9 cellular contexts compared by ENCODE assay signal in genomic region chr5:55037046-55037771, GRCh38. TPM values are rescaled to one million over a fixed set of nuclear protein-coding genes. Genes with fewer than 3 reads are reported as not detected.
DNase-seq lines count a peak whose midpoint lies in the region; ATAC-seq, FAIRE-seq and TF ChIP-seq lines count a peak whose summit lies in the region.
"Had no signal": no experiment of that assay in that cellular context is flagged by ENCODE, and none has a peak within 500 bp of the region (broad histone marks: within the 10 kb centered on the region; RNA-seq: fewer than 3 reads in every experiment).

No MANE protein-coding gene starts in this region.

- H3K4me3 Mint-ChIP-seq in activated T-cell treated with anti-CD3 and anti-CD28 coated beads, Interleukin-2, amount 50 U/mL, for 4 hours = no peak overlapping the region

- no peak for TF ChIP-seq POLR2A in HepG2 (IDR thresholded peaks at IDR 0.05; ENCODE audit: insufficient read depth in 1 of 2, low read depth in 2 of 2, low read length in 2 of 2)
- no peak for TF ChIP-seq POLR2A in thyroid gland (IDR thresholded peaks at IDR 0.05)

- H3K4me1 Mint-ChIP-seq in activated T-cell treated with anti-CD3 and anti-CD28 coated beads, Interleukin-2, amount 50 U/mL, for 4 hours (ENCODE audit: low read depth) = peaks cover 30% of the 10 kb centered on the region

- H3K4me2 ChIP-seq in HepG2 (ENCODE audit: low read depth, low read length) = no peak overlapping the region

- no peaks in the 10 kb centered on the region for H3K9me3 Mint-ChIP-seq in activated T-cell treated with anti-CD3 and anti-CD28 coated beads, Interleukin-2, amount 50 U/mL, for 4 hours

- no peaks in the 10 kb centered on the region for H3K36me3 Mint-ChIP-seq in activated T-cell treated with anti-CD3 and anti-CD28 coated beads, Interleukin-2, amount 50 U/mL, for 4 hours (ENCODE audit: insufficient read depth)

- peak; percentile 95 to 98 for ATAC-seq in activated T-cell treated with anti-CD3 and anti-CD28 coated beads, Interleukin-2, amount 50 U/mL, for 4 hours
- no peak for ATAC-seq in HepG2
- no peak for ATAC-seq in HG02870 (IDR thresholded peaks at IDR 0.05; ENCODE audit: unreplicated experiment)

- H3K9me3 ChIP-seq in HepG2 (ENCODE audit: low read length) (no peaks in the 10 kb centered on the region), thyroid gland (no peaks in the 10 kb centered on the region), left ventricle myocardium inferior (replicated peaks) (no peaks in the 10 kb centered on the region)

- POLR2A ChIA-PET in HepG2 (lab: Yijun Ruan, JAX) = no interaction called here

- no peak for TF ChIP-seq EP300 in HepG2 (IDR thresholded peaks at IDR 0.05; ENCODE audit: low read depth in 2 of 2, low read length in 2 of 2)
- TF ChIP-seq EP300 in HepG2 (CRISPR knock-in tag; IDR thresholded peaks at IDR 0.05; ENCODE audit: borderline replicate concordance) = no peak

- no peak overlapping the region for H3K9ac ChIP-seq in HepG2 (ENCODE audit: insufficient read depth, low read depth, low read length)

- DNase-seq in activated gamma-delta T cell treated with Interleukin-2 at 50 U/mL for 16 hours (peak; percentile 64), activated gamma-delta T cell (lab: John Stamatoyannopoulos, UW) (no peak), HepG2 (ENCODE audit: low spot score) (no peak), thyroid gland (peak; percentile 7 to 39), left ventricle myocardium inferior (no peak), middle frontal gyrus (ENCODE audit: extremely low spot score, low spot score) (no peak)
- peak; percentile 36 for DNase-seq in activated T-cell treated with anti-CD3 and anti-CD28 coated beads, Interleukin-2, amount 50 U/mL, for 4 hours
- DNase-seq: effector CD8-positive, alpha-beta T cell had no signal

- H3K27ac ChIP-seq in HepG2 (ENCODE audit: extremely low read length, insufficient read depth, low read length) = no peak overlapping the region
- peak overlapping the region; percentile 1 to 71 (median 52) for H3K27ac ChIP-seq in thyroid gland
- no peak overlapping the region for H3K27ac ChIP-seq in left ventricle myocardium inferior (replicated peaks)

- 48% methylated on average over 7 of the region's 7 CpGs for WGBS in HepG2 (ENCODE audit: low lambda C conversion rate)
- whole genome bisulfite sequencing in thyroid gland, 2 donors = 64 to 72% methylated on average over 7 of the region's 7 CpGs

- H3K27me3 Mint-ChIP-seq in activated T-cell treated with anti-CD3 and anti-CD28 coated beads, Interleukin-2, amount 50 U/mL, for 4 hours (ENCODE audit: low read depth) = no peaks in the 10 kb centered on the region

- H3K4me1 ChIP-seq in HepG2 (ENCODE audit: insufficient read depth, low read length) = no peaks in the 10 kb centered on the region
- peaks cover 0 to 9% of the 10 kb centered on the region in 2 donors for H3K4me1 ChIP-seq in thyroid gland
- no peaks in the 10 kb centered on the region for H3K4me1 ChIP-seq in left ventricle myocardium inferior

- CTCF ChIA-PET in HepG2 (lab: Yijun Ruan, JAX; ENCODE audit: low intra/inter-chr PET ratio, low total read pairs) = no interaction called here

- H3K4me3 ChIP-seq in HepG2 (replicated peaks in 1 of 3; ENCODE audit: insufficient read depth in 1 of 3, low read depth in 2 of 3, low read length in 3 of 3) = no peak overlapping the region
- no peak overlapping the region for H3K4me3 ChIP-seq in thyroid gland (replicated peaks in 1 of 3)
- no peak overlapping the region for H3K4me3 ChIP-seq in left ventricle myocardium inferior

- no peak for FAIRE-seq in HepG2 (lab: Jason Lieb, UNC)

- TF ChIP-seq CTCF in HepG2 (CRISPR knock-in tag; IDR thresholded peaks at IDR 0.05) (no peak), thyroid gland (IDR thresholded peaks at IDR 0.05) (no peak), left ventricle myocardium inferior (IDR thresholded peaks at IDR 0.05; ENCODE audit: borderline replicate concordance) (no peak)

- H4K20me1 ChIP-seq in HepG2 (ENCODE audit: insufficient read depth, low read length) = no peaks in the 10 kb centered on the region

- H2AFZ ChIP-seq in HepG2 (ENCODE audit: low read length) = no peak overlapping the region

- intact Hi-C loops in HepG2 (cut with micrococcal nuclease; ENCODE audit: unreplicated experiment) (no loop called here), thyroid gland (cut with DNase I) (no loop called here), left ventricle myocardium inferior (cut with micrococcal nuclease) (no loop called here)

- in situ Hi-C loops in HepG2 (cut with HindIII; ENCODE audit: extremely low pct_ligation_motif_present, low pct_unique_long_range_greater_than_20kb) = no loop called here

- BruUV-seq in HepG2 (replicated peaks; lab: Mats Ljungman, UMichigan) = no TSS peak

- H3K27me3 ChIP-seq in HepG2 (ENCODE audit: control insufficient read depth in 1 of 2, insufficient read depth in 2 of 2, low read length in 2 of 2) (no peaks in the 10 kb centered on the region; a peak in 1 of 5 replicates), thyroid gland (no peaks in the 10 kb centered on the region), left ventricle myocardium inferior (ENCODE audit: low read depth) (no peaks in the 10 kb centered on the region)

- TF ChIP-seq RAD21 in HepG2 (CRISPR knock-in tag; IDR thresholded peaks at IDR 0.05) = no peak

- no peaks in the 10 kb centered on the region for H3K79me2 ChIP-seq in HepG2 (ENCODE audit: insufficient read depth, low read length)

- no peaks in the 10 kb centered on the region for H3K36me3 ChIP-seq in HepG2 (replicated peaks in 1 of 2; ENCODE audit: control insufficient read depth in 1 of 2, insufficient read depth in 2 of 2, low read length in 2 of 2)
- H3K36me3 ChIP-seq in thyroid gland = no peaks in the 10 kb centered on the region
- H3K36me3 ChIP-seq in left ventricle myocardium inferior = no peaks in the 10 kb centered on the region

TF ChIP-seq in HepG2, 621 proteins besides CTCF, POLR2A, EP300 and RAD21 (continues in another document):
- TF ChIP-seq MAFK (conservative IDR thresholded peaks at IDR 0.05 in 1 of 2, IDR thresholded peaks at IDR 0.05 in 1 of 2; ENCODE audit: low read length in 2 of 2) (peak; percentile 67 to 85), MAFF (IDR thresholded peaks at IDR 0.05; ENCODE audit: low read depth, low read length) (peak; percentile 67)

RNA-seq across cellular contexts. Expression of gene GZMK, which starts 13.2 kb away (rescaled TPM):
- under 1 TPM; 0.25 to 0.50 (median 0.35) TPM for total RNA-seq in activated T-cell treated with anti-CD3 and anti-CD28 coated beads, Interleukin-2, amount 50 U/mL, for 4 hours
- total RNA-seq in HepG2 (2016; rRNA removed; fragmentation: Illumina TruSeq; extraction: Trizol) (not detected in 2 replicates), thyroid gland (1 to 10 TPM in 1 of 4 donors, under 1 TPM in 2, not detected in 1; 0.45 to 1.6 (median 0.49) TPM), left ventricle myocardium inferior (0.27 TPM)
- not detected in 2 replicates for total RNA-seq in HepG2 (2016; cell fraction: cytosol; rRNA removed; fragmentation: Illumina TruSeq; extraction: Trizol; ENCODE audit: low read depth)
- not detected in 2 replicates for total RNA-seq in HepG2 (2016; cell fraction: insoluble cytoplasmic fraction; rRNA removed; fragmentation: Illumina TruSeq; extraction: Trizol)
- not detected in 2 replicates for total RNA-seq in HepG2 (2016; cell fraction: membrane; rRNA removed; fragmentation: Illumina TruSeq; extraction: Trizol)
- not detected in 2 replicates for total RNA-seq in HepG2 (2016; cell fraction: nucleus; rRNA removed; fragmentation: Illumina TruSeq; extraction: Trizol)
- not detected in 2 replicates for polyA plus RNA-seq in HepG2 (2011; rRNA removed)
- polyA plus RNA-seq in HepG2 (2011; cell fraction: cytosol; rRNA removed) = not detected in 2 replicates
- polyA plus RNA-seq in HepG2 (2011; cell fraction: nucleus; rRNA removed) = not detected in 2 replicates
- polyA plus RNA-seq in HepG2 (2012) = not detected in 2 replicates
- polyA plus RNA-seq in HepG2 (2016; cell fraction: cytosol; fragmentation: Illumina TruSeq; extraction: Trizol; ENCODE audit: low read depth) = not detected in 2 replicates
- not detected in 2 replicates for polyA plus RNA-seq in HepG2 (2016; cell fraction: insoluble cytoplasmic fraction; fragmentation: Illumina TruSeq; extraction: Trizol; ENCODE audit: low read depth)
- polyA plus RNA-seq in HepG2 (2016; cell fraction: membrane; fragmentation: Illumina TruSeq; extraction: Trizol; ENCODE audit: low read depth) = not detected in 2 replicates
- polyA plus RNA-seq in HepG2 (2016; cell fraction: nucleus; fragmentation: Illumina TruSeq; extraction: Trizol; ENCODE audit: insufficient read depth, low read depth) = not detected in 2 replicates
- not detected in 2 replicates for polyA minus RNA-seq in HepG2 (2011; rRNA and poly(A)+ RNA removed; ENCODE audit: low replicate concordance)
- not detected in 2 replicates for polyA minus RNA-seq in HepG2 (2011; cell fraction: cytosol; rRNA and poly(A)+ RNA removed)
- polyA minus RNA-seq in HepG2 (2011; cell fraction: nucleus; rRNA and poly(A)+ RNA removed) = not detected in 2 replicates

RNA-seq across cellular contexts. Expression of gene ESM1, which starts 51.8 kb away (rescaled TPM):
- total RNA-seq in activated T-cell treated with anti-CD3 and anti-CD28 coated beads, Interleukin-2, amount 50 U/mL, for 4 hours = under 1 TPM in 1 of 3 donors, not detected in 2; 0.18 TPM
- total RNA-seq in HepG2 (2016; rRNA removed; fragmentation: Illumina TruSeq; extraction: Trizol) = not detected in 2 replicates
- not detected in 2 replicates for total RNA-seq in HepG2 (2016; cell fraction: cytosol; rRNA removed; fragmentation: Illumina TruSeq; extraction: Trizol; ENCODE audit: low read depth)
- total RNA-seq in HepG2 (2016; cell fraction: insoluble cytoplasmic fraction; rRNA removed; fragmentation: Illumina TruSeq; extraction: Trizol) = not detected in 2 replicates
- not detected in 2 replicates for total RNA-seq in HepG2 (2016; cell fraction: membrane; rRNA removed; fragmentation: Illumina TruSeq; extraction: Trizol)
- not detected in 2 replicates for total RNA-seq in HepG2 (2016; cell fraction: nucleus; rRNA removed; fragmentation: Illumina TruSeq; extraction: Trizol)
- not detected in 2 replicates for polyA plus RNA-seq in HepG2 (2011; rRNA removed)
- not detected in 2 replicates for polyA plus RNA-seq in HepG2 (2011; cell fraction: cytosol; rRNA removed)
- not detected in 2 replicates for polyA plus RNA-seq in HepG2 (2011; cell fraction: nucleus; rRNA removed)
- polyA plus RNA-seq in HepG2 (2012) = not detected in 2 replicates
- polyA plus RNA-seq in HepG2 (2016; cell fraction: cytosol; fragmentation: Illumina TruSeq; extraction: Trizol; ENCODE audit: low read depth) = not detected in 2 replicates
- polyA plus RNA-seq in HepG2 (2016; cell fraction: insoluble cytoplasmic fraction; fragmentation: Illumina TruSeq; extraction: Trizol; ENCODE audit: low read depth) = not detected in 2 replicates
- not detected in 2 replicates for polyA plus RNA-seq in HepG2 (2016; cell fraction: membrane; fragmentation: Illumina TruSeq; extraction: Trizol; ENCODE audit: low read depth)
- not detected in 2 replicates for polyA plus RNA-seq in HepG2 (2016; cell fraction: nucleus; fragmentation: Illumina TruSeq; extraction: Trizol; ENCODE audit: insufficient read depth, low read depth)
- not detected in 2 replicates for polyA minus RNA-seq in HepG2 (2011; rRNA and poly(A)+ RNA removed; ENCODE audit: low replicate concordance)
- not detected in 2 replicates for polyA minus RNA-seq in HepG2 (2011; cell fraction: cytosol; rRNA and poly(A)+ RNA removed)
- polyA minus RNA-seq in HepG2 (2011; cell fraction: nucleus; rRNA and poly(A)+ RNA removed) = not detected in 2 replicates
- total RNA-seq in thyroid gland = 1 to 10 TPM in 1 of 4 donors, under 1 TPM in 1, not detected in 2; 0.40 to 2.3 TPM
- 1.2 TPM for total RNA-seq in left ventricle myocardium inferior

Comparison
In these comparisons a context has a peak if more than half of its experiments do, and no peak if none do; other contexts are left out.
1. DNase-seq: peak in activated gamma-delta T cell treated with Interleukin-2 at 50 U/mL for 16 hours (single experiment), activated T-cell treated with anti-CD3 and anti-CD28 coated beads, Interleukin-2, amount 50 U/mL, for 4 hours (single experiment) and thyroid gland (2 of 2); none in activated gamma-delta T cell (single experiment), HepG2 (single experiment), left ventricle myocardium inferior (single experiment) and middle frontal gyrus (single experiment).
2. ATAC-seq: peak in activated T-cell treated with anti-CD3 and anti-CD28 coated beads, Interleukin-2, amount 50 U/mL, for 4 hours (2 of 2); none in HepG2 (single experiment) and HG02870 (single experiment).
3. H3K27ac ChIP-seq: peak in thyroid gland (3 of 3); none in HepG2 (single experiment) and left ventricle myocardium inferior (single experiment).